In genomic region chr11:71446150-71446549, GRCh38 we compare ENCODE assay signal across 20 cellular contexts. TPM values are rescaled to one million over a fixed set of nuclear protein-coding genes. Genes with fewer than 3 reads are reported as not detected.
DNase-seq lines count a peak whose midpoint lies in the region; ATAC-seq and TF ChIP-seq lines count a peak whose summit lies in the region.
"Had no signal": no experiment of that assay in that cellular context is flagged by ENCODE, and none has a peak within 500 bp of the region (broad histone marks: within the 10 kb centered on the region; RNA-seq: fewer than 3 reads in every experiment).

No MANE protein-coding gene starts in this region.

- POLR2A ChIA-PET in activated B cell treated with CpG ODN at 0.5 μM for 24 hours (lab: Charles Lee) = no interaction called here

- peak overlapping the region; percentile 87 for H3K4me3 Mint-ChIP-seq in stimulated activated naive CD8-positive, alpha-beta T cell treated with anti-CD3 and anti-CD28 coated beads, Interleukin-15, Interleukin-2, amounts not matched to agents 100 ng/mL and 50 ng/mL, for 24 hours
- peak overlapping the region; percentile 38 for H3K4me3 Mint-ChIP-seq in activated B cell treated with CpG ODN at 0.5 μM for 24 hours

- peak overlapping the region; percentile 96; the same call in 1 of the 2 replicates for H3K4me3 ChIP-seq in iPS-20b (ENCODE audit: low read length)
- H3K4me3 ChIP-seq: colonic mucosa, mucosa of descending colon, suprapubic skin had no signal

- no peaks in the 10 kb centered on the region for H3K9me3 ChIP-seq in iPS-20b (ENCODE audit: insufficient read depth, low read depth, low read length)
- H3K9me3 ChIP-seq: colonic mucosa, mucosa of descending colon, suprapubic skin had no signal

- no peaks in the 10 kb centered on the region for H3K27me3 Mint-ChIP-seq in stimulated activated naive CD8-positive, alpha-beta T cell treated with anti-CD3 and anti-CD28 coated beads, Interleukin-15, Interleukin-2, amounts not matched to agents 100 ng/mL and 50 ng/mL, for 24 hours
- H3K27me3 Mint-ChIP-seq in activated B cell treated with CpG ODN at 0.5 μM for 24 hours = no peaks in the 10 kb centered on the region

- H3K27ac ChIP-seq in iPS-20b (ENCODE audit: low read length) = no peak overlapping the region
- H3K27ac ChIP-seq: colonic mucosa, foreskin keratinocyte, parathyroid adenoma, suprapubic skin had no signal

- CTCF ChIA-PET in activated B cell treated with CpG ODN at 0.5 μM for 24 hours (lab: Charles Lee) = no interaction called here

- H3K4me1 ChIP-seq in iPS-20b (ENCODE audit: insufficient read depth, low read length) = peaks cover 4% of the 10 kb centered on the region; the same call in 1 of the 2 replicates
- H3K4me1 ChIP-seq: colonic mucosa, parathyroid adenoma had no signal

- no peak for ATAC-seq in stimulated activated naive CD8-positive, alpha-beta T cell treated with anti-CD3 and anti-CD28 coated beads, Interleukin-15, Interleukin-2, amounts not matched to agents 100 U/mL and 50 U/mL, for 24 hours
- ATAC-seq in activated B cell treated with CpG ODN at 0.5 μM for 24 hours (ENCODE audit: low read depth) (no peak), GM19455 (IDR thresholded peaks at IDR 0.05; ENCODE audit: unreplicated experiment) (no peak), GM21381 (IDR thresholded peaks at IDR 0.05; ENCODE audit: unreplicated experiment) (no peak)
- ATAC-seq: foreskin keratinocyte, left colon, mucosa of descending colon had no signal

- H3K27ac Mint-ChIP-seq in stimulated activated naive CD8-positive, alpha-beta T cell treated with anti-CD3 and anti-CD28 coated beads, Interleukin-15, Interleukin-2, amounts not matched to agents 100 ng/mL and 50 ng/mL, for 24 hours = no peak overlapping the region
- H3K27ac Mint-ChIP-seq in activated B cell treated with CpG ODN at 0.5 μM for 24 hours = no peak overlapping the region

- peaks cover 38% of the 10 kb centered on the region for H3K4me1 Mint-ChIP-seq in stimulated activated naive CD8-positive, alpha-beta T cell treated with anti-CD3 and anti-CD28 coated beads, Interleukin-15, Interleukin-2, amounts not matched to agents 100 ng/mL and 50 ng/mL, for 24 hours (ENCODE audit: low read depth)
- H3K4me1 Mint-ChIP-seq in activated B cell treated with CpG ODN at 0.5 μM for 24 hours = peaks cover 30% of the 10 kb centered on the region

- H3K9ac ChIP-seq in iPS-20b (ENCODE audit: low read depth, low read length) = no peak overlapping the region
- H3K9ac ChIP-seq: parathyroid adenoma had no signal

- H3K27me3 ChIP-seq in iPS-20b (ENCODE audit: insufficient read depth, low read length) = no peaks in the 10 kb centered on the region
- H3K27me3 ChIP-seq: colonic mucosa, foreskin keratinocyte had no signal

- DNase-seq in stimulated activated naive CD8-positive, alpha-beta T cell treated with anti-CD3 and anti-CD28 coated beads, Interleukin-15, Interleukin-2, amounts not matched to agents 100 U/mL and 50 U/mL, for 24 hours = no peak
- DNase-seq in activated B cell treated with CpG ODN at 0.5 μM for 24 hours (no peak), NCI-H1048 (lab: John Stamatoyannopoulos, UW) (no peak), nucleus accumbens (lab: John Stamatoyannopoulos, UW) (no peak)
- DNase-seq: activated gamma-delta T cell; colonic mucosa; foreskin keratinocyte; GDM1; KG1; NCI-H1105; NCI-H748 treated with DMSO at 0.1 percent for 48 hours; stimulated activated CD4-positive, alpha-beta T cell treated with anti-CD3 and anti-CD28 coated beads, Interleukin-2, amount 100 ng/mL, for 48 hours had no signal

- peaks cover 62% of the 10 kb centered on the region for H3K36me3 ChIP-seq in iPS-20b (ENCODE audit: insufficient read depth, low read depth, low read length)

- no peak for TF ChIP-seq CTCF in activated B cell treated with CpG ODN at 0.5 μM for 24 hours (IDR thresholded peaks at IDR 0.05)

- H3K36me3 Mint-ChIP-seq in stimulated activated naive CD8-positive, alpha-beta T cell treated with anti-CD3 and anti-CD28 coated beads, Interleukin-15, Interleukin-2, amounts not matched to agents 100 ng/mL and 50 ng/mL, for 24 hours (ENCODE audit: low read depth) = peaks cover 45% of the 10 kb centered on the region
- H3K36me3 Mint-ChIP-seq in activated B cell treated with CpG ODN at 0.5 μM for 24 hours (ENCODE audit: low read depth) = peaks cover 53% of the 10 kb centered on the region

- intact Hi-C loops in activated B cell treated with CpG ODN at 0.5 μM for 24 hours (cut with micrococcal nuclease) = loop anchor here (10.0 kb wide), 1 partner anchor 1771 kb away; the partner anchor contains the start of gene LTO1

- peaks cover 7% of the 10 kb centered on the region for H3K9me3 Mint-ChIP-seq in stimulated activated naive CD8-positive, alpha-beta T cell treated with anti-CD3 and anti-CD28 coated beads, Interleukin-15, Interleukin-2, amounts not matched to agents 100 ng/mL and 50 ng/mL, for 24 hours
- peaks cover 4% of the 10 kb centered on the region for H3K9me3 Mint-ChIP-seq in activated B cell treated with CpG ODN at 0.5 μM for 24 hours

RNA-seq across cellular contexts. Expression of gene DHCR7, which starts 2.0 kb away (rescaled TPM):
- 35.5 and 47.2 TPM in 2 replicates for total RNA-seq in activated B cell treated with CpG ODN at 0.5 μM for 24 hours

RNA-seq across cellular contexts. Expression of gene NADSYN1, which starts 6.9 kb away (rescaled TPM):
- 127 and 146 TPM in 2 replicates for total RNA-seq in activated B cell treated with CpG ODN at 0.5 μM for 24 hours
